In the genomic region with DNA sequence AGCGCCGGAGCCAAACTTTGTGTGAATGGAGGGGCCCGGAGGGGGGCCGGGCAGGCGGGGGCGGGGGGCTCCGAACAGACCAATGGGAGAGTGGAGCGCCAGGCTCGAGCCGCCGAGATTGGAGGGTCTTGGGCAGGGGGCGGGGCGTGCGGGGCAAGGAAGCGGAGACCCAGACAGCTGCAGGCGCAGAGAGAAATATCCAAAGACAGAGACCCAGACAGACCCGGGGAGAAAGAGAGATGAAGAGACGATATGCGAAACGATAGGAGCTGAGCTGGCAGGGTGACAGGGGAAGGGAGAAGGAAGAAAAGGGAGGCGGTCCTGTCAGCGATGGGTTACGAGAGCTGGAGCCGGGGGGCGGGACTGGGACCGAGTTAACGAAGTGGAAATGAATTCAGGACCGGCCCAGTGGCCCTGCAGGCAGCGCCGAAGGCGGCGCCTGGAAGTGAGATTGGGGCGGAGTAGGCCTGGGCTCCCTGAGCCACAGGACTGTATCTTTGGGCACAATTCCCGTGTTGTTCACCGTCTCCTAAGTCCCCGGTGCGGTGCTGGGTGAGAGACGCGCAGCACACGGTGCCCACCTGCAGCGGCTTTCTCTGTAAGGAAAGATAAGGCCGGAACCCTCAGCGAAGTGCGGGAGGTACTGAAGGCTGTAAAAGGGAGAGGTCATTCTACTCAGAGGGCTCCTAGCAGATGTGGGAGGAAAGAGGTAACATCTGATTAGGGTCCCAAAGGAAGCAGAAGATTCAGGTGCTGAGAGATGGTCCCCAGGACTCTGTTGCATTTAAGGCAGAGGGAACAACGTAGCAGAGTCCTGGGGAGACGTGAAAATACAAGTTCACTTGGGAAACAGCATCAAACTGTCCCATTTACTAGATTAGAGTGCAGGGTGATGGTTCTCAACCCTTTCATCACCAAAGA, we compare ENCODE assay signal across 8 cellular contexts. TPM values are rescaled to one million over a fixed set of nuclear protein-coding genes. Genes with fewer than 3 reads are reported as not detected.
DNase-seq lines count a peak whose midpoint lies in the region; ATAC-seq, FAIRE-seq and TF ChIP-seq lines count a peak whose summit lies in the region.

No MANE protein-coding gene starts in this region.

- no peak for FAIRE-seq in HTR-8/SVneo (lab: Jason Lieb, UNC)

- TF ChIP-seq CTCF in thyroid gland (IDR thresholded peaks at IDR 0.05): no peak

- peak; percentile 81 for ATAC-seq in activated naive CD8-positive, alpha-beta T cell treated with anti-CD3 and anti-CD28 coated beads, Interleukin-2, amount 50 U/mL, for 24 hours
- ATAC-seq in left cardiac atrium: peak; percentile 95 to 97

- no peak overlapping the region for H3K4ac ChIP-seq in trophoblast cell (ENCODE audit: low read depth, low read length)

- no peak overlapping the region for H2BK120ac ChIP-seq in trophoblast cell (ENCODE audit: insufficient read depth, low read length, poor library complexity)

- H4K8ac ChIP-seq in trophoblast cell (ENCODE audit: low read depth, low read length): no peak overlapping the region

- no peak overlapping the region for H3K9ac ChIP-seq in trophoblast cell (ENCODE audit: low read length)

- no peak overlapping the region for H4K91ac ChIP-seq in trophoblast cell (ENCODE audit: low read depth, low read length)

- no peaks in the 10 kb centered on the region for H3K36me3 Mint-ChIP-seq in activated naive CD8-positive, alpha-beta T cell treated with anti-CD3 and anti-CD28 coated beads, Interleukin-2, amount 50 U/mL, for 24 hours (ENCODE audit: low read depth)

- TF ChIP-seq POLR2A in thyroid gland (IDR thresholded peaks at IDR 0.05): peak in 1 of 2 donors; percentile 40

- no peak overlapping the region for H3K23ac ChIP-seq in trophoblast cell (ENCODE audit: low read length)

- peak overlapping the region; percentile 94 for H3K4me2 ChIP-seq in trophoblast cell (ENCODE audit: low read length)

- no peak overlapping the region for H4K12ac ChIP-seq in trophoblast cell (ENCODE audit: low read depth, low read length)

- H3K27ac ChIP-seq in trophoblast cell (ENCODE audit: low read depth, low read length) (no peak overlapping the region), thyroid gland (peak overlapping the region in 1 of 3 donors; percentile 20)

- no peak overlapping the region for H3K27ac Mint-ChIP-seq in activated naive CD8-positive, alpha-beta T cell treated with anti-CD3 and anti-CD28 coated beads, Interleukin-2, amount 50 U/mL, for 24 hours

- peak overlapping the region; percentile 73 for H3K4me3 ChIP-seq in trophoblast cell (ENCODE audit: low read depth, low read length)
- peak overlapping the region in 2 of 3 donors; percentile 21 to 42 for H3K4me3 ChIP-seq in thyroid gland (replicated peaks in 1 of 3)

- H2BK12ac ChIP-seq in trophoblast cell (ENCODE audit: low read length): no peak overlapping the region

- H3K14ac ChIP-seq in trophoblast cell (ENCODE audit: low read length): no peak overlapping the region

- no peak overlapping the region for H2BK5ac ChIP-seq in trophoblast cell (ENCODE audit: low read depth, low read length, poor library complexity)

- peaks cover 8% of the 10 kb centered on the region for H3K4me1 Mint-ChIP-seq in activated naive CD8-positive, alpha-beta T cell treated with anti-CD3 and anti-CD28 coated beads, Interleukin-2, amount 50 U/mL, for 24 hours

- H3K4me3 Mint-ChIP-seq in activated naive CD8-positive, alpha-beta T cell treated with anti-CD3 and anti-CD28 coated beads, Interleukin-2, amount 50 U/mL, for 24 hours: peak overlapping the region; percentile 85

- no peaks in the 10 kb centered on the region for H3K36me3 ChIP-seq in trophoblast cell (ENCODE audit: control insufficient read depth in 1 of 2, insufficient read depth in 2 of 2, low read length in 2 of 2)
- H3K36me3 ChIP-seq in thyroid gland: no peaks in the 10 kb centered on the region

- intact Hi-C loops in left cardiac atrium (cut with DNase I): no loop called here
- intact Hi-C loops in thyroid gland (cut with DNase I): no loop called here

- no peaks in the 10 kb centered on the region for H3K79me2 ChIP-seq in trophoblast cell (ENCODE audit: control insufficient read depth, insufficient read depth, low read length, poor library complexity)

- no peaks in the 10 kb centered on the region for H3K79me1 ChIP-seq in trophoblast cell (ENCODE audit: low read length)

- H3K27me3 Mint-ChIP-seq in activated naive CD8-positive, alpha-beta T cell treated with anti-CD3 and anti-CD28 coated beads, Interleukin-2, amount 50 U/mL, for 24 hours: peaks cover 32% of the 10 kb centered on the region

- H3K27me3 ChIP-seq in trophoblast cell (ENCODE audit: insufficient read depth, low read length) (no peaks in the 10 kb centered on the region), thyroid gland (no peaks in the 10 kb centered on the region)

- H3K9me3 ChIP-seq in trophoblast cell (ENCODE audit: insufficient read depth, low read depth, low read length): no peaks in the 10 kb centered on the region
- no peaks in the 10 kb centered on the region for H3K9me3 ChIP-seq in thyroid gland

- H2AK5ac ChIP-seq in trophoblast cell (ENCODE audit: low read length): no peak overlapping the region

- H3K4me1 ChIP-seq in trophoblast cell (ENCODE audit: control insufficient read depth in 1 of 2, insufficient read depth in 2 of 2, low read length in 2 of 2) (peaks cover 0 to 14% of the 10 kb centered on the region in 2 experiments), thyroid gland (peaks cover 6 to 7% of the 10 kb centered on the region in 2 donors)

- no peaks in the 10 kb centered on the region for H3K9me3 Mint-ChIP-seq in activated naive CD8-positive, alpha-beta T cell treated with anti-CD3 and anti-CD28 coated beads, Interleukin-2, amount 50 U/mL, for 24 hours

- DNase-seq in DMS114 treated with DMSO at 0.1 percent for 48 hours (lab: John Stamatoyannopoulos, UW; ENCODE audit: unreplicated experiment) (peak; percentile 76), HTR-8/SVneo (ENCODE audit: insufficient read length, low spot score) (peak; percentile 78), SW480 (ENCODE audit: low spot score) (peak; percentile 59), left cardiac atrium (peak; percentile 87), trophoblast cell (peak; percentile 62 to 75), thyroid gland (peak; percentile 88 to 89), COLO829 (ENCODE audit: low spot score) (no peak)
- peak; percentile 79 for DNase-seq in activated naive CD8-positive, alpha-beta T cell treated with anti-CD3 and anti-CD28 coated beads, Interleukin-2, amount 50 U/mL, for 24 hours

- H3K18ac ChIP-seq in trophoblast cell (ENCODE audit: low read length): no peak overlapping the region

- no CpG with 5 or more reads among the region's 46 CpGs for WGBS in trophoblast cell (ENCODE audit: extremely low coverage, insufficient coverage, insufficient read length)
- 3 to 4% methylated on average over 38 to 43 of the region's 46 CpGs for WGBS in thyroid gland, 2 donors

- peak overlapping the region; percentile 92 for H2AFZ ChIP-seq in trophoblast cell (ENCODE audit: insufficient read depth, low read length, poor library complexity)

RNA-seq across cellular contexts. Expression of gene KCNJ10, which starts 0.5 kb away (rescaled TPM):
- total RNA-seq in left cardiac atrium: under 1 TPM; 0.05 to 0.15 TPM
- 0.08 and 0.14 TPM in 2 replicates for polyA plus RNA-seq in trophoblast cell (2013)
- under 1 TPM in 3 of 4 donors, not detected in 1; 0.13 to 0.45 (median 0.33) TPM for total RNA-seq in thyroid gland

RNA-seq across cellular contexts. Expression of gene KCNJ9, which starts 10.8 kb away (rescaled TPM):
- under 1 TPM in 1 of 2 donors, not detected in 1; 0.06 TPM for total RNA-seq in left cardiac atrium
- polyA plus RNA-seq in trophoblast cell (2013): not detected in 2 replicates
- not detected for total RNA-seq in thyroid gland

RNA-seq across cellular contexts. Expression of gene IGSF8, which starts 27.9 kb away (rescaled TPM):
- total RNA-seq in left cardiac atrium (10 to 100 TPM; 18.8 to 22.1 TPM), thyroid gland (10 to 100 TPM; 24.3 to 36.5 (median 28.2) TPM)
- 15.2 and 17.0 TPM in 2 replicates for polyA plus RNA-seq in trophoblast cell (2013)

RNA-seq across cellular contexts. Expression of gene PIGM, which starts 38.7 kb away (rescaled TPM):
- 1 to 10 TPM; 3.3 to 3.4 TPM for total RNA-seq in left cardiac atrium
- polyA plus RNA-seq in trophoblast cell (2013): 3.1 and 3.4 TPM in 2 replicates
- total RNA-seq in thyroid gland: 1 to 10 TPM; 6.7 to 10.0 (median 7.4) TPM

RNA-seq across cellular contexts. Expression of gene ATP1A2, which starts 45.1 kb away (rescaled TPM):
- total RNA-seq in left cardiac atrium (100 to 1,000 TPM; 114 to 176 TPM), thyroid gland (1 to 10 TPM; 1.1 to 4.2 (median 2.6) TPM)
- polyA plus RNA-seq in trophoblast cell (2013): not detected in 2 replicates
